11 cellular contexts compared by ENCODE assay signal in the genomic region with DNA sequence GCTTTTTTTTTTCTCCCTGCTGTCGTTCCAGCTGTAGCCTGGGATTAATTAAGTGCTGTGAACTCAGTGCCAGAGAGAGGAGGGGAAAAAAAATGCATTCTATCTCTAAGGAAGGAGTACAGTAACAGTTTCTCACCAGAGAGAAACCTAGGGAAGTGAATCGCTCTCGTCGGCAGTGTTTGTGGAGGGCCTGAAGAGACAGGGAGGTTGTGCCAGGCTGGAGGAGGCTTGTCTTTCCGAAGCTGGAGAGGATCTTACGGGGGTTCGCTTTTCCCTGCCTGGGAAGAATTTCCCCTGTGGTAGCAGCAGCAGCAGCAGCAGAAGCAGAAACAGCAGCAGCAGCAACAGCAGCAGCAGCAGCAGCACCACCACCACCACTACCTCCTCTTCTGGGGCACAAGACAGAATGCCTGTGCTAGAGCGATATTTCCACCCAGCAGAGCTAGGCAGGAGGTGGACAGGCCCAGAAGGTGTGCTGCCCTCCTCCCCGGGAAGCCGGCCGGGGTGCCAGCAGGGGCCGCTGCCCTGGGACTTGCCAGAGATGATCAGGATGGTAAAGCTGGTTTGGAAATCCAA.
A peak's percentile ranks its signal among the peaks of the same experiment; 100 is the strongest.
DNase-seq lines count a peak whose midpoint lies in the region; ATAC-seq lines count a peak whose summit lies in the region.
"Had no signal": no experiment of that assay in that cellular context is flagged by ENCODE, and none has a peak within 500 bp of the region (broad histone marks: within the 10 kb centered on the region; RNA-seq: fewer than 3 reads in every experiment).

No MANE protein-coding gene starts in this region.

- DNase-seq in activated naive CD4-positive, alpha-beta T cell treated with anti-CD3 and anti-CD28 coated beads for 36 hours = no peak
- DNase-seq in activated naive CD4-positive, alpha-beta T cell treated with anti-CD3 and anti-CD28 coated beads, Interleukin-2, amount 50 U/mL, for 16 hours = no peak
- DNase-seq in myocyte (ENCODE audit: low read depth) = peak; percentile 29
- no peak for DNase-seq in trophoblast cell
- no peak for DNase-seq in NCI-H128 (lab: John Stamatoyannopoulos, UW; ENCODE audit: unreplicated experiment)
- DNase-seq: DND-41, foreskin melanocyte, NCI-H1092 had no signal

- H3K4ac ChIP-seq in trophoblast cell (ENCODE audit: low read depth, low read length) = no peak overlapping the region

- H3K27me3 ChIP-seq in esophagus (ENCODE audit: control insufficient read depth in 1 of 2, insufficient read depth in 2 of 2, low read length in 2 of 2) (no peaks in the 10 kb centered on the region), trophoblast cell (ENCODE audit: insufficient read depth, low read length) (no peaks in the 10 kb centered on the region)

- intact Hi-C loops in activated naive CD4-positive, alpha-beta T cell treated with anti-CD3 and anti-CD28 coated beads for 36 hours (cut with micrococcal nuclease) = loop anchor here (10.0 kb wide), 2 partner anchors 277 to 503 kb away; no protein-coding TSS in a partner anchor

- H3K27ac ChIP-seq in esophagus (ENCODE audit: low read depth in 2 of 2, low read length in 1 of 2) = peak overlapping the region; percentile 34 to 66
- H3K27ac ChIP-seq in urinary bladder (ENCODE audit: low read depth) = peak overlapping the region; percentile 46
- no peak overlapping the region for H3K27ac ChIP-seq in trophoblast cell (ENCODE audit: low read depth, low read length)

- no peak overlapping the region for H3K4me2 ChIP-seq in trophoblast cell (ENCODE audit: low read length)

- no peaks in the 10 kb centered on the region for H3K79me2 ChIP-seq in trophoblast cell (ENCODE audit: control insufficient read depth, insufficient read depth, low read length, poor library complexity)

- H3K9me3 Mint-ChIP-seq in activated naive CD4-positive, alpha-beta T cell treated with anti-CD3 and anti-CD28 coated beads for 36 hours = no peaks in the 10 kb centered on the region

- WGBS in esophagus, 2 donors = 19 to 20% methylated on average over 12 of the region's 12 CpGs
- WGBS in urinary bladder = 19% methylated on average over 12 of the region's 12 CpGs
- WGBS in trophoblast cell (ENCODE audit: extremely low coverage, insufficient coverage, insufficient read length) = no CpG with 5 or more reads among the region's 12 CpGs

- H3K18ac ChIP-seq in trophoblast cell (ENCODE audit: low read length) = no peak overlapping the region

- peak overlapping the region; percentile 4 for H3K4me3 Mint-ChIP-seq in activated naive CD4-positive, alpha-beta T cell treated with anti-CD3 and anti-CD28 coated beads for 36 hours

- peaks cover 0 to 15% of the 10 kb centered on the region in 2 donors for H3K4me1 ChIP-seq in esophagus (ENCODE audit: control insufficient read depth in 2 of 2, insufficient read depth in 2 of 2, low read length in 1 of 2)
- no peaks in the 10 kb centered on the region for H3K4me1 ChIP-seq in urinary bladder (ENCODE audit: insufficient read depth)
- H3K4me1 ChIP-seq in trophoblast cell (ENCODE audit: control insufficient read depth in 1 of 2, insufficient read depth in 2 of 2, low read length in 2 of 2) = no peaks in the 10 kb centered on the region

- no peaks in the 10 kb centered on the region for H3K79me1 ChIP-seq in trophoblast cell (ENCODE audit: low read length)

- peak overlapping the region; percentile 12 to 26 for H3K4me3 ChIP-seq in esophagus (ENCODE audit: low read depth in 1 of 2, low read length in 2 of 2)
- peak overlapping the region; percentile 37 for H3K4me3 ChIP-seq in urinary bladder (ENCODE audit: low read depth, low read length)
- H3K4me3 ChIP-seq in trophoblast cell (ENCODE audit: low read depth, low read length) = no peak overlapping the region

- CTCF ChIA-PET in activated naive CD4-positive, alpha-beta T cell treated with anti-CD3 and anti-CD28 coated beads for 36 hours (lab: Charles Lee) = interaction anchor here (0.7 kb wide), 1 partner anchor 65 kb away, joined by 5 read pairs; no protein-coding TSS in a partner anchor

- H4K12ac ChIP-seq in trophoblast cell (ENCODE audit: low read depth, low read length) = no peak overlapping the region

- no peaks in the 10 kb centered on the region for H3K36me3 Mint-ChIP-seq in activated naive CD4-positive, alpha-beta T cell treated with anti-CD3 and anti-CD28 coated beads for 36 hours (ENCODE audit: low read depth)

- no peak for ATAC-seq in HG02588 (IDR thresholded peaks at IDR 0.05; ENCODE audit: unreplicated experiment)

- H2BK12ac ChIP-seq in trophoblast cell (ENCODE audit: low read length) = no peak overlapping the region

- H4K8ac ChIP-seq in trophoblast cell (ENCODE audit: low read depth, low read length) = no peak overlapping the region

- no peak overlapping the region for H2BK120ac ChIP-seq in trophoblast cell (ENCODE audit: insufficient read depth, low read length, poor library complexity)

- no peak overlapping the region for H2AK5ac ChIP-seq in trophoblast cell (ENCODE audit: low read length)

- peaks cover 15% of the 10 kb centered on the region for H3K4me1 Mint-ChIP-seq in activated naive CD4-positive, alpha-beta T cell treated with anti-CD3 and anti-CD28 coated beads for 36 hours (ENCODE audit: low read depth)

- H3K36me3 ChIP-seq in esophagus (ENCODE audit: control insufficient read depth in 2 of 2, insufficient read depth in 2 of 2, low read length in 1 of 2) (no peaks in the 10 kb centered on the region), urinary bladder (ENCODE audit: insufficient read depth) (no peaks in the 10 kb centered on the region), trophoblast cell (ENCODE audit: control insufficient read depth in 1 of 2, insufficient read depth in 2 of 2, low read length in 2 of 2) (no peaks in the 10 kb centered on the region)

- H3K9me3 ChIP-seq in esophagus (ENCODE audit: control insufficient read depth in 2 of 2, insufficient read depth in 1 of 2, low read depth in 1 of 2, low read length in 1 of 2) = no peaks in the 10 kb centered on the region
- no peaks in the 10 kb centered on the region for H3K9me3 ChIP-seq in trophoblast cell (ENCODE audit: insufficient read depth, low read depth, low read length)

- H4K91ac ChIP-seq in trophoblast cell (ENCODE audit: low read depth, low read length) = no peak overlapping the region

- no peak overlapping the region for H3K27ac Mint-ChIP-seq in activated naive CD4-positive, alpha-beta T cell treated with anti-CD3 and anti-CD28 coated beads for 36 hours

- H3K23ac ChIP-seq in trophoblast cell (ENCODE audit: low read length) = no peak overlapping the region

- H2AFZ ChIP-seq in trophoblast cell (ENCODE audit: insufficient read depth, low read length, poor library complexity) = no peak overlapping the region

- H2BK5ac ChIP-seq in trophoblast cell (ENCODE audit: low read depth, low read length, poor library complexity) = no peak overlapping the region

- H3K14ac ChIP-seq in trophoblast cell (ENCODE audit: low read length) = no peak overlapping the region

- no peak overlapping the region for H3K9ac ChIP-seq in trophoblast cell (ENCODE audit: low read length)

- H3K27me3 Mint-ChIP-seq in activated naive CD4-positive, alpha-beta T cell treated with anti-CD3 and anti-CD28 coated beads for 36 hours (ENCODE audit: low read depth) = peaks cover 1% of the 10 kb centered on the region
